In the genomic region with DNA sequence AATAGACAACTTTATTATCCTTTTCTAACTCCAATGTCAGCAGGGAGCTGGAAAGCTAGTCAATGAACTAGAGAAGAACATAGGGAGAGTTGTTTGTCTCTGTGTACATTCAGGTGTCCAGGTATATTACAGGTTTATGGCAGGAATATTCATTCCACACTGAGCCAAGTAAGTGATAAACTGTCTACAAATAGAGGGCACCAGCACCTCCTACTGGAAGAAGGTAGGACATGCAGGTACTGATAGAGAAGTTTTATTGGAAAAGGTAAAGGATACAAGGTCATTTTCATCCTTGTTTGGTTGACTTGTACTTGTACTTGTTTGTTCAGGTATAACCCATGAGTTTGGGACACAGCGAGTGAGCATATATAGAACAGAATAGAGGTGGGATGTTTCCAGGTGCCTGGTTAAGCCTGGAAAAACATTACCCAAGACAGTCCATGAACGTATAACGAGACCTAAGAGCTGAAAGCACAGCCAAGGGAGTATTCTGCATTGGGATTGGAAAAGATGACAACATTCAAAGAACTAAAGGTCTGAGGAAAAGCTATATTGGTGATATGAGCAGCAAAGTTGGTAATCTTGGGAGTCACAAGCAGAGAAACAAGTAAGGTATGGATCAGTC, we compare ENCODE assay signal across 8 cellular contexts.
DNase-seq lines count a peak whose midpoint lies in the region; ATAC-seq and TF ChIP-seq lines count a peak whose summit lies in the region.

No MANE protein-coding gene starts in this region.

- no peaks in the 10 kb centered on the region for H3K27me3 ChIP-seq in Karpas-422 (ENCODE audit: low read length)
- no peaks in the 10 kb centered on the region for H3K27me3 ChIP-seq in ascending aorta
- no peaks in the 10 kb centered on the region for H3K27me3 ChIP-seq in right lobe of liver

- no peaks in the 10 kb centered on the region for H3K36me3 ChIP-seq in Karpas-422 (ENCODE audit: insufficient read depth, low read length)
- H3K36me3 ChIP-seq in ascending aorta = no peaks in the 10 kb centered on the region
- H3K36me3 ChIP-seq in right lobe of liver = no peaks in the 10 kb centered on the region

- DNase-seq in NOMO-1 treated with DMSO at 0.1 percent for 48 hours (lab: John Stamatoyannopoulos, UW; ENCODE audit: unreplicated experiment) (peak; percentile 12), NOMO-1 treated with dmso at 0.1 percent for 144 hours (lab: John Stamatoyannopoulos, UW; ENCODE audit: unreplicated experiment) (no peak), Karpas-422 (peak; percentile 55), ascending aorta (ENCODE audit: low spot score in 2 of 2) (no peak), right lobe of liver (no peak), DMS79 (lab: John Stamatoyannopoulos, UW) (no peak), GDM1 (lab: John Stamatoyannopoulos, UW) (no peak)

- no peak overlapping the region for H2AFZ ChIP-seq in Karpas-422 (ENCODE audit: low read length)

- TF ChIP-seq CTCF in ascending aorta (IDR thresholded peaks at IDR 0.05) (peak; percentile 18 to 47 (median 27)), right lobe of liver (IDR thresholded peaks at IDR 0.05) (peak; percentile 44 to 84 (median 64))

- no peaks in the 10 kb centered on the region for H3K79me2 ChIP-seq in Karpas-422 (ENCODE audit: low read length)

- WGBS in right lobe of liver (ENCODE audit: insufficient coverage, low coverage, low lambda C conversion rate, missing lambda C conversion rate) = 65% methylated on average over 3 of the region's 3 CpGs

- no peak overlapping the region for H3K9ac ChIP-seq in Karpas-422 (ENCODE audit: low read length)

- peak in 3 of 4 donors; percentile 22 to 41 (median 23) for ATAC-seq in right lobe of liver
- ATAC-seq in GM18858 (IDR thresholded peaks at IDR 0.05; ENCODE audit: unreplicated experiment) = no peak

- no peak for TF ChIP-seq POLR2A in right lobe of liver (IDR thresholded peaks at IDR 0.05)

- intact Hi-C loops in ascending aorta (cut with DNase I) = loop anchor here (5.0 kb wide), 1 partner anchor 52 kb away; no protein-coding TSS in a partner anchor
- intact Hi-C loops in right lobe of liver (cut with DNase I) = no loop called here

- no peak overlapping the region for H3K4me2 ChIP-seq in Karpas-422 (ENCODE audit: low read depth, low read length, poor library complexity, severe bottlenecking)

- no peaks in the 10 kb centered on the region for H3K9me2 ChIP-seq in Karpas-422 (replicated peaks; ENCODE audit: insufficient read depth, low read length)

- H4K20me1 ChIP-seq in Karpas-422 (ENCODE audit: insufficient read depth, low read depth, low read length) = no peaks in the 10 kb centered on the region

- H3K9me3 ChIP-seq in Karpas-422 (ENCODE audit: low read length) (no peaks in the 10 kb centered on the region), ascending aorta (no peaks in the 10 kb centered on the region), right lobe of liver (no peaks in the 10 kb centered on the region)

- H3K27ac ChIP-seq in Karpas-422 (ENCODE audit: low read length) (no peak overlapping the region), ascending aorta (no peak overlapping the region), right lobe of liver (no peak overlapping the region)

- no peak overlapping the region for H3K4me3 ChIP-seq in Karpas-422 (ENCODE audit: low read length)
- H3K4me3 ChIP-seq in ascending aorta = no peak overlapping the region
- H3K4me3 ChIP-seq in right lobe of liver = no peak overlapping the region

- no peaks in the 10 kb centered on the region for H3K4me1 ChIP-seq in Karpas-422 (ENCODE audit: low read length)
- H3K4me1 ChIP-seq in ascending aorta = peaks cover 3 to 7% of the 10 kb centered on the region in 2 donors
- H3K4me1 ChIP-seq in right lobe of liver = peaks cover 0 to 30% (median 11%) of the 10 kb centered on the region in 4 donors

Comparison
In these comparisons a context has a peak if more than half of its experiments do, and no peak if none do; other contexts are left out.
1. DNase-seq: peak in NOMO-1 treated with DMSO at 0.1 percent for 48 hours (single experiment) and Karpas-422 (single experiment); none in NOMO-1 treated with dmso at 0.1 percent for 144 hours (single experiment), ascending aorta (0 of 2), right lobe of liver (0 of 3), DMS79 (single experiment) and GDM1 (single experiment).